9 cellular contexts compared by ENCODE assay signal in genomic region chr4:11354531-11354930, GRCh38.
"Had no signal": no experiment of that assay in that cellular context is flagged by ENCODE, and none has a peak within 500 bp of the region (broad histone marks: within the 10 kb centered on the region; RNA-seq: fewer than 3 reads in every experiment).

No MANE protein-coding gene starts in this region.

- H3K36me3 ChIP-seq: HAP-1 had no signal

- H3K27ac ChIP-seq: GM23248 had no signal

- ATAC-seq: GM23338, HCT116 had no signal

- H3K9me3 ChIP-seq: HAP-1 had no signal

- H3K4me3 ChIP-seq: GM23248, GM23338, HAP-1 had no signal

- DNase-seq: GM23248, GOT3, H7, H9, HCEC 1CT, HFFc6 had no signal

- H3K9ac ChIP-seq: GM23248 had no signal

- H2AFZ ChIP-seq: GM23248, GM23338 had no signal

- H3K4me1 ChIP-seq: HAP-1 had no signal

- H3K4me2 ChIP-seq: GM23338 had no signal
